Comparison of ENCODE assay signal across 8 cellular contexts in the genomic region with DNA sequence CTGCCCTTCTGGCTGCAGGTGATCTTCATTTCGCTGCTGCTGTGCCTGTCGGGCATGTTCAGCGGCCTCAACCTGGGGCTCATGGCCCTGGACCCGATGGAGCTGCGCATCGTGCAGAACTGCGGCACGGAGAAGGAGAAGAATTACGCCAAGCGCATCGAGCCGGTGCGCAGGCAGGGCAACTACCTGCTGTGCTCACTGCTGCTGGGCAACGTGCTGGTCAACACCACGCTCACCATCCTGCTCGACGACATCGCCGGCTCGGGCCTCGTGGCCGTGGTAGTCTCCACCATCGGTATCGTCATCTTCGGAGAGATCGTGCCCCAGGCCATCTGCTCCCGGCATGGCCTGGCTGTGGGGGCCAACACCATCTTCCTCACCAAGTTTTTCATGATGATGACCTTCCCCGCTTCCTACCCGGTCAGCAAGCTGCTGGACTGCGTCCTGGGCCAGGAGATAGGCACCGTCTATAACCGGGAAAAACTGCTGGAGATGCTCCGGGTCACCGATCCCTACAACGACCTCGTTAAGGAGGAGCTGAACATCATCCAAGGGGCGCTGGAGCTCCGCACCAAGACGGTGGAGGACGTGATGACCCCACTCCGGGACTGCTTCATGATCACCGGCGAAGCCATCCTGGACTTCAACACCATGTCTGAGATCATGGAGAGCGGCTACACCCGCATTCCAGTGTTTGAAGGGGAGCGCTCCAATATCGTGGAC. TPM values are rescaled to one million over a fixed set of nuclear protein-coding genes. Genes with fewer than 3 reads are reported as not detected.
DNase-seq lines count a peak whose midpoint lies in the region; ATAC-seq and TF ChIP-seq lines count a peak whose summit lies in the region.

No MANE protein-coding gene starts in this region.

- H3K27me3 Mint-ChIP-seq in activated T-helper 2 cell treated with anti-CD3 and anti-CD28 coated beads, Interferon-gamma antibody, Interleukin-2, Interleukin-4, amounts not matched to agents 10 μg/mL and 5 μg/mL and 100 μg/mL, durations not matched to agents 14 hours and 24 hours and 36 hours (ENCODE audit: low read depth) = peaks cover 3% of the 10 kb centered on the region

- H3K27me3 ChIP-seq in cardiac muscle cell (peaks cover 10% of the 10 kb centered on the region), psoas muscle (ENCODE audit: insufficient read depth in 3 of 3, low read length in 2 of 3) (no peaks in the 10 kb centered on the region)

- peaks cover 12% of the 10 kb centered on the region for H3K36me3 Mint-ChIP-seq in activated T-helper 2 cell treated with anti-CD3 and anti-CD28 coated beads, Interferon-gamma antibody, Interleukin-2, Interleukin-4, amounts not matched to agents 10 μg/mL and 5 μg/mL and 100 μg/mL, durations not matched to agents 14 hours and 24 hours and 36 hours (ENCODE audit: low read depth)

- peak; percentile 9 for DNase-seq in stimulated activated CD4-positive, alpha-beta T cell treated with anti-CD3 and anti-CD28 coated beads, Interleukin-4, amount 100 ng/mL, for 1 hour
- no peak for DNase-seq in stimulated activated CD4-positive, alpha-beta T cell treated with anti-CD3 and anti-CD28 coated beads, Interleukin-4, amount 100 ng/mL, for 4 hours
- peak; percentile 21 for DNase-seq in activated T-helper 2 cell treated with anti-CD3 and anti-CD28 coated beads, Interferon-gamma antibody, Interleukin-2, Interleukin-4, amounts not matched to agents 10 μg/mL and 5 μg/mL and 100 μg/mL, durations not matched to agents 14 hours and 24 hours and 36 hours (ENCODE audit: low spot score)
- peak; percentile 11 to 34 for DNase-seq in cardiac muscle cell (ENCODE audit: low read depth in 1 of 2, low spot score in 1 of 2)
- peak in 1 of 2 donors; percentile 18 for DNase-seq in psoas muscle

- TF ChIP-seq CTCF in cardiac muscle cell (IDR thresholded peaks at IDR 0.05; ENCODE audit: low read depth, low read length) (no peak), psoas muscle (IDR thresholded peaks at IDR 0.05) (no peak)

- peak overlapping the region; percentile 92 for H3K4me3 Mint-ChIP-seq in activated T-helper 2 cell treated with anti-CD3 and anti-CD28 coated beads, Interferon-gamma antibody, Interleukin-2, Interleukin-4, amounts not matched to agents 10 μg/mL and 5 μg/mL and 100 μg/mL, durations not matched to agents 14 hours and 24 hours and 36 hours (ENCODE audit: low read depth)

- H3K27ac Mint-ChIP-seq in activated T-helper 2 cell treated with anti-CD3 and anti-CD28 coated beads, Interferon-gamma antibody, Interleukin-2, Interleukin-4, amounts not matched to agents 10 μg/mL and 5 μg/mL and 100 μg/mL, durations not matched to agents 14 hours and 24 hours and 36 hours = peak overlapping the region; percentile 12

- peaks cover 17% of the 10 kb centered on the region for H3K4me1 ChIP-seq in cardiac muscle cell (ENCODE audit: low read depth)
- H3K4me1 ChIP-seq in psoas muscle = peaks cover 34% of the 10 kb centered on the region

- H3K4me3 ChIP-seq in cardiac muscle cell = peak overlapping the region; percentile 74
- peak overlapping the region; percentile 98 for H3K4me3 ChIP-seq in psoas muscle

- 20% methylated on average over 47 of the region's 47 CpGs for WGBS in psoas muscle, 3 donors

- H3K27ac ChIP-seq in cardiac muscle cell (no peak overlapping the region), psoas muscle (no peak overlapping the region)

- H3K9me3 ChIP-seq in cardiac muscle cell (ENCODE audit: low read depth) = no peaks in the 10 kb centered on the region
- no peaks in the 10 kb centered on the region for H3K9me3 ChIP-seq in psoas muscle

- peaks cover 49% of the 10 kb centered on the region for H3K4me1 Mint-ChIP-seq in activated T-helper 2 cell treated with anti-CD3 and anti-CD28 coated beads, Interferon-gamma antibody, Interleukin-2, Interleukin-4, amounts not matched to agents 10 μg/mL and 5 μg/mL and 100 μg/mL, durations not matched to agents 14 hours and 24 hours and 36 hours (ENCODE audit: low read depth)

- H3K9me3 Mint-ChIP-seq in activated T-helper 2 cell treated with anti-CD3 and anti-CD28 coated beads, Interferon-gamma antibody, Interleukin-2, Interleukin-4, amounts not matched to agents 10 μg/mL and 5 μg/mL and 100 μg/mL, durations not matched to agents 14 hours and 24 hours and 36 hours = no peaks in the 10 kb centered on the region

- ATAC-seq in psoas muscle = no peak
- no peak for ATAC-seq in GM19452 (IDR thresholded peaks at IDR 0.05; ENCODE audit: unreplicated experiment)
- no peak for ATAC-seq in GM21825 (IDR thresholded peaks at IDR 0.05; ENCODE audit: unreplicated experiment)
- ATAC-seq in GM21786 (IDR thresholded peaks at IDR 0.05; ENCODE audit: unreplicated experiment) = no peak

- intact Hi-C loops in activated T-helper 2 cell treated with anti-CD3 and anti-CD28 coated beads, Interferon-gamma antibody, Interleukin-2, Interleukin-4, amounts not matched to agents 10 μg/mL and 5 μg/mL and 100 μg/mL, durations not matched to agents 14 hours and 24 hours and 36 hours (cut with micrococcal nuclease) = loop anchor here (5.0 to 10.0 kb wide), 3 partner anchors 82 to 1085 kb away; partner anchors contain the start of gene CYP17A1
- intact Hi-C loops in psoas muscle (cut with DNase I) = loop anchor here in 1 of 2 donors (5.0 kb wide), 2 partner anchors 148 to 413 kb away; no protein-coding TSS in a partner anchor

- H3K36me3 ChIP-seq in cardiac muscle cell (no peaks in the 10 kb centered on the region), psoas muscle (ENCODE audit: insufficient read depth in 1 of 2, low read depth in 1 of 2) (peaks cover 0 to 2% of the 10 kb centered on the region in 2 donors)

RNA-seq across cellular contexts. Expression of gene CNNM2, which starts 1.3 kb away (rescaled TPM):
- 7.2 and 7.5 TPM in 2 replicates for total RNA-seq in activated T-helper 2 cell treated with anti-CD3 and anti-CD28 coated beads, Interferon-gamma antibody, Interleukin-2, Interleukin-4, amounts not matched to agents 10 μg/mL and 5 μg/mL and 100 μg/mL, durations not matched to agents 14 hours and 24 hours and 36 hours
- total RNA-seq in cardiac muscle cell (8.8 and 18.0 TPM in 2 replicates), psoas muscle (1 to 10 TPM in 3 of 4 donors, under 1 TPM in 1; 0.49 to 2.6 (median 1.6) TPM)
- polyA plus RNA-seq in cardiac muscle cell (3.3 and 7.9 TPM in 2 replicates), psoas muscle (1 to 10 TPM in 1 of 3 donors, under 1 TPM in 2; 0.53 to 1.3 (median 0.91) TPM)

RNA-seq across cellular contexts. Expression of gene AS3MT, which starts 50.1 kb away (rescaled TPM):
- total RNA-seq in activated T-helper 2 cell treated with anti-CD3 and anti-CD28 coated beads, Interferon-gamma antibody, Interleukin-2, Interleukin-4, amounts not matched to agents 10 μg/mL and 5 μg/mL and 100 μg/mL, durations not matched to agents 14 hours and 24 hours and 36 hours = 0.18 and 0.50 TPM in 2 replicates
- total RNA-seq in cardiac muscle cell (11.4 and 16.2 TPM in 2 replicates), psoas muscle (1 to 10 TPM; 1.8 to 3.0 (median 2.0) TPM)
- polyA plus RNA-seq in cardiac muscle cell (6.6 and 7.0 TPM in 2 replicates), psoas muscle (1 to 10 TPM in 2 of 3 donors, under 1 TPM in 1; 0.96 to 4.9 (median 4.1) TPM)

Comparison
In these comparisons a context has a peak if more than half of its experiments do, and no peak if none do; other contexts are left out.
1. DNase-seq: peak in stimulated activated CD4-positive, alpha-beta T cell treated with anti-CD3 and anti-CD28 coated beads, Interleukin-4, amount 100 ng/mL, for 1 hour (single experiment), activated T-helper 2 cell treated with anti-CD3 and anti-CD28 coated beads, Interferon-gamma antibody, Interleukin-2, Interleukin-4, amounts not matched to agents 10 μg/mL and 5 μg/mL and 100 μg/mL, durations not matched to agents 14 hours and 24 hours and 36 hours (single experiment) and cardiac muscle cell (2 of 2); none in stimulated activated CD4-positive, alpha-beta T cell treated with anti-CD3 and anti-CD28 coated beads, Interleukin-4, amount 100 ng/mL, for 4 hours (0 of 2).